In the genomic region with DNA sequence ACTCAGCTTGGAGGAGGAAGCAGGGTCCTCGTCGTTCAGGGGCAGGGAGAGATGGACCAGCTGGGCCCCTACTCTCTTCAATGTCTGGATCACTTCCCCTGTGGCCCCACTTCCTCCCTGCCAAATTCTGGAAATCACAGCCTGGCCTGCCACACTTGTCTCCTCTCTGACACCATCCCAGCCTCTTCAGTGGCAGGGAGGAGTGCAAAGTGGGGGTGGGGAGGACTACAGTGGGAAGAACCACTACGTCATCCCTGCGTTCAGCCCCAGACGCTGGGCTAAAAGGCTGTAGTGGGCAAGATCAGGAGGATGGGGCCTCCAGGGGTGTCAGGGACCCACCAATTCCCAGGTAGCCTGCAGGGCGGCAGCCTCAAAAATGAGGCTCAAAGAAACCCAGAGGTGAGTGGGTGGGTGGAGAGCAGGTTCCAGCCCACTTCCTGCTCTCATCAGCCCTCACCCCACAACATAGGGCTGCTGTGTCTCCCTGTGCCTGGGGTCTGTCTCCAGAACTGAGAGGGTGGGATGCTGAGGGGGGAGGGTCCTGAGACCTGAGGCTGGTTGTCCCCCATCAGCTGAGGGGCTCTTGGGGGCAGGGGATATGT, we compare ENCODE assay signal across 26 cellular contexts. TPM values are rescaled to one million over a fixed set of nuclear protein-coding genes. Genes with fewer than 3 reads are reported as not detected.
DNase-seq lines count a peak whose midpoint lies in the region; ATAC-seq and TF ChIP-seq lines count a peak whose summit lies in the region.
"Had no signal": no experiment of that assay in that cellular context is flagged by ENCODE, and none has a peak within 500 bp of the region (broad histone marks: within the 10 kb centered on the region; RNA-seq: fewer than 3 reads in every experiment).

No MANE protein-coding gene starts in this region.

- no peaks in the 10 kb centered on the region for H3K36me3 Mint-ChIP-seq in activated T-cell treated with anti-CD3 and anti-CD28 coated beads, Interleukin-2, amount 50 U/mL, for 4 hours (ENCODE audit: insufficient read depth)
- no peaks in the 10 kb centered on the region for H3K36me3 Mint-ChIP-seq in activated naive CD8-positive, alpha-beta T cell treated with anti-CD3 and anti-CD28 coated beads for 36 hours

- peaks cover 4% of the 10 kb centered on the region for H3K27me3 Mint-ChIP-seq in activated T-cell treated with anti-CD3 and anti-CD28 coated beads, Interleukin-2, amount 50 U/mL, for 4 hours (ENCODE audit: low read depth)
- peaks cover 5% of the 10 kb centered on the region for H3K27me3 Mint-ChIP-seq in activated naive CD8-positive, alpha-beta T cell treated with anti-CD3 and anti-CD28 coated beads for 36 hours

- intact Hi-C loops in sciatic nerve (cut with DNase I): no loop called here
- intact Hi-C loops in adrenal gland (cut with DNase I): loop anchor here in 1 of 2 donors (5.0 kb wide), 1 partner anchor 124 kb away; the partner anchor contains the start of gene DLX3

- H3K4me3 ChIP-seq in Jurkat, Clone E6-1 (ENCODE audit: low read length): no peak overlapping the region
- no peak overlapping the region for H3K4me3 ChIP-seq in adrenal gland
- H3K4me3 ChIP-seq: dorsolateral prefrontal cortex, smooth muscle cell, upper lobe of left lung had no signal

- no peak overlapping the region for H3K4me3 Mint-ChIP-seq in activated T-cell treated with anti-CD3 and anti-CD28 coated beads, Interleukin-2, amount 50 U/mL, for 4 hours
- no peak overlapping the region for H3K4me3 Mint-ChIP-seq in activated naive CD8-positive, alpha-beta T cell treated with anti-CD3 and anti-CD28 coated beads for 36 hours
- H3K4me3 Mint-ChIP-seq: central memory CD8-positive, alpha-beta T cell had no signal

- peaks cover 4% of the 10 kb centered on the region for H3K27me3 ChIP-seq in adrenal gland
- H3K27me3 ChIP-seq: upper lobe of left lung had no signal

- 70 to 74% (median 71%) methylated on average over 6 of the region's 6 CpGs for WGBS in adrenal gland, 4 donors

- no peaks in the 10 kb centered on the region for H3K4me1 ChIP-seq in adrenal gland (replicated peaks in 1 of 2)
- H3K4me1 ChIP-seq: BE2C had no signal

- no peak for DNase-seq in activated T-cell treated with anti-CD3 and anti-CD28 coated beads, Interleukin-2, amount 50 U/mL, for 4 hours
- no peak for DNase-seq in activated T-cell treated with anti-CD3 and anti-CD28 coated beads, Interleukin-2, amount 50 U/mL, for 1 hour
- DNase-seq in Jurkat, Clone E6-1 (ENCODE audit: low read depth, low spot score): peak; percentile 9
- DNase-seq in activated naive CD8-positive, alpha-beta T cell treated with anti-CD3 and anti-CD28 coated beads for 36 hours: peak; percentile 18
- DNase-seq in stimulated activated naive CD8-positive, alpha-beta T cell treated with anti-CD3 and anti-CD28 coated beads, Interleukin-15, Interleukin-2, amounts not matched to agents 100 U/mL and 50 U/mL, for 24 hours: peak; percentile 12
- no peak for DNase-seq in sciatic nerve (ENCODE audit: low spot score)
- no peak for DNase-seq in adrenal gland
- DNase-seq: activated CD8-positive, alpha-beta memory T cell treated with anti-CD3 and anti-CD28 coated beads, Interleukin-2, amount 50 U/mL, for 48 hours; BE2C; Calu3; dorsolateral prefrontal cortex; EL; kidney glomerular epithelial cell; NCI-H1417 treated with DMSO at 0.1 percent for 48 hours; nucleus accumbens; SHP77 treated with DMSO at 0.1 percent for 48 hours had no signal

- ATAC-seq in activated T-cell treated with anti-CD3 and anti-CD28 coated beads, Interleukin-2, amount 50 U/mL, for 4 hours: peak; percentile 43 to 54
- peak; percentile 41 for ATAC-seq in stimulated activated naive CD8-positive, alpha-beta T cell treated with anti-CD3 and anti-CD28 coated beads, Interleukin-15, Interleukin-2, amounts not matched to agents 100 U/mL and 50 U/mL, for 24 hours
- ATAC-seq in GM18861 (IDR thresholded peaks at IDR 0.05; ENCODE audit: unreplicated experiment): no peak
- no peak for ATAC-seq in sciatic nerve

- H3K9me3 Mint-ChIP-seq in activated T-cell treated with anti-CD3 and anti-CD28 coated beads, Interleukin-2, amount 50 U/mL, for 4 hours: no peaks in the 10 kb centered on the region
- no peaks in the 10 kb centered on the region for H3K9me3 Mint-ChIP-seq in activated naive CD8-positive, alpha-beta T cell treated with anti-CD3 and anti-CD28 coated beads for 36 hours
- H3K9me3 Mint-ChIP-seq: central memory CD8-positive, alpha-beta T cell had no signal

- no peak for TF ChIP-seq CTCF in adrenal gland (IDR thresholded peaks at IDR 0.05)

- no peak overlapping the region for H3K27ac Mint-ChIP-seq in activated naive CD8-positive, alpha-beta T cell treated with anti-CD3 and anti-CD28 coated beads for 36 hours

- H3K36me3 ChIP-seq in adrenal gland (replicated peaks in 1 of 2): no peaks in the 10 kb centered on the region
- H3K36me3 ChIP-seq: BE2C, upper lobe of left lung had no signal

- peaks cover 16% of the 10 kb centered on the region for H3K4me1 Mint-ChIP-seq in activated T-cell treated with anti-CD3 and anti-CD28 coated beads, Interleukin-2, amount 50 U/mL, for 4 hours (ENCODE audit: low read depth)
- H3K4me1 Mint-ChIP-seq in activated naive CD8-positive, alpha-beta T cell treated with anti-CD3 and anti-CD28 coated beads for 36 hours: peaks cover 16% of the 10 kb centered on the region

- H3K9me3 ChIP-seq in adrenal gland (replicated peaks in 1 of 3): no peaks in the 10 kb centered on the region
- H3K9me3 ChIP-seq: BE2C, upper lobe of left lung had no signal

- no peak for TF ChIP-seq POLR2A in adrenal gland (IDR thresholded peaks at IDR 0.05)

- H3K27ac ChIP-seq in adrenal gland: no peak overlapping the region
- H3K27ac ChIP-seq: dorsolateral prefrontal cortex, HL-60 had no signal

RNA-seq across cellular contexts. Expression of gene TAC4, which starts 25.0 kb away (rescaled TPM):
- not detected for total RNA-seq in activated T-cell treated with anti-CD3 and anti-CD28 coated beads, Interleukin-2, amount 50 U/mL, for 4 hours
- not detected for polyA plus RNA-seq in Jurkat, Clone E6-1 (2012; ENCODE audit: insufficient read depth, insufficient read length)
- total RNA-seq in activated naive CD8-positive, alpha-beta T cell treated with anti-CD3 and anti-CD28 coated beads for 36 hours: not detected
- total RNA-seq in sciatic nerve (not detected), adrenal gland (under 1 TPM in 1 of 8 donors, not detected in 7; 0.90 TPM)
- under 1 TPM in 1 of 3 donors, not detected in 2; 0.40 TPM for polyA plus RNA-seq in adrenal gland
- total RNA-seq: A673, astrocyte, Calu3, endothelial cell of umbilical vein, H4, lung microvascular endothelial cell, smooth muscle cell, upper lobe of left lung had no signal
- polyA plus RNA-seq: smooth muscle cell had no signal

Comparison
In these comparisons a context has a peak if more than half of its experiments do, and no peak if none do; other contexts are left out.
1. ATAC-seq: peak in activated T-cell treated with anti-CD3 and anti-CD28 coated beads, Interleukin-2, amount 50 U/mL, for 4 hours (2 of 2) and stimulated activated naive CD8-positive, alpha-beta T cell treated with anti-CD3 and anti-CD28 coated beads, Interleukin-15, Interleukin-2, amounts not matched to agents 100 U/mL and 50 U/mL, for 24 hours (single experiment); none in GM18861 (single experiment) and sciatic nerve (single experiment).
2. DNase-seq: peak in Jurkat, Clone E6-1 (single experiment), activated naive CD8-positive, alpha-beta T cell treated with anti-CD3 and anti-CD28 coated beads for 36 hours (single experiment) and stimulated activated naive CD8-positive, alpha-beta T cell treated with anti-CD3 and anti-CD28 coated beads, Interleukin-15, Interleukin-2, amounts not matched to agents 100 U/mL and 50 U/mL, for 24 hours (single experiment); none in activated T-cell treated with anti-CD3 and anti-CD28 coated beads, Interleukin-2, amount 50 U/mL, for 4 hours (single experiment), activated T-cell treated with anti-CD3 and anti-CD28 coated beads, Interleukin-2, amount 50 U/mL, for 1 hour (single experiment), sciatic nerve (single experiment) and adrenal gland (0 of 7).